In genomic region chr15:70091649-70092461, GRCh38 we compare ENCODE assay signal across 8 cellular contexts. TPM values are rescaled to one million over a fixed set of nuclear protein-coding genes. Genes with fewer than 3 reads are reported as not detected.
A peak's percentile ranks its signal among the peaks of the same experiment; 100 is the strongest.
DNase-seq lines count a peak whose midpoint lies in the region; TF ChIP-seq lines count a peak whose summit lies in the region.

No MANE protein-coding gene starts in this region.

- H3K4me3 ChIP-seq in Peyer's patch = peak overlapping the region in 2 of 4 donors; percentile 39 to 95
- H3K4me3 ChIP-seq in fibroblast of lung (replicated peaks in 1 of 4; ENCODE audit: control extremely low read depth in 1 of 4, insufficient read depth in 1 of 4, low read depth in 3 of 4, low read length in 4 of 4) = peak overlapping the region in 2 of 4 experiments; percentile 14 to 18
- no peak overlapping the region for H3K4me3 ChIP-seq in coronary artery

- H3K4me2 ChIP-seq in fibroblast of lung (ENCODE audit: extremely low read depth, insufficient read depth, low read length) = no peak overlapping the region

- H3K27ac ChIP-seq in Peyer's patch (peak overlapping the region in 3 of 4 donors; percentile 55 to 92 (median 85)), fibroblast of lung (ENCODE audit: insufficient read depth, low read length) (no peak overlapping the region), coronary artery (no peak overlapping the region)

- no peaks in the 10 kb centered on the region for H4K20me1 ChIP-seq in fibroblast of lung (ENCODE audit: control insufficient read depth, extremely low read depth, insufficient read depth, low read length)

- H3K27me3 ChIP-seq in Peyer's patch (no peaks in the 10 kb centered on the region), fibroblast of lung (ENCODE audit: control insufficient read depth, insufficient read depth, low read length) (no peaks in the 10 kb centered on the region)

- no peak overlapping the region for H3K9ac ChIP-seq in fibroblast of lung (ENCODE audit: insufficient read depth, low read length)

- TF ChIP-seq POLR2A in Peyer's patch (IDR thresholded peaks at IDR 0.05) = peak; percentile 71 to 73

- peaks cover 0 to 16% (median 0%) of the 10 kb centered on the region in 3 donors for H3K36me3 ChIP-seq in Peyer's patch
- H3K36me3 ChIP-seq in fibroblast of lung (ENCODE audit: control insufficient read depth, insufficient read depth, low read length) = peaks cover 2% of the 10 kb centered on the region

- peaks cover 34% of the 10 kb centered on the region for H3K79me2 ChIP-seq in fibroblast of lung (ENCODE audit: control insufficient read depth, insufficient read depth, low read length)

- peak; percentile 17 to 66 for DNase-seq in NCI-H2081 (lab: John Stamatoyannopoulos, UW)
- DNase-seq in NCI-H2081 treated with DMSO at 0.1 percent for 48 hours (lab: John Stamatoyannopoulos, UW) = no peak
- peak in 2 of 3 donors; percentile 64 to 72 for DNase-seq in Peyer's patch
- DNase-seq in fibroblast of lung (ENCODE audit: low read depth in 2 of 2) = peak; percentile 28 to 73
- DNase-seq in stimulated activated CD8-positive, alpha-beta memory T cell treated with anti-CD3 and anti-CD28 coated beads, Interleukin-4, amount 100 ng/mL, for 48 hours = peak; percentile 46
- no peak for DNase-seq in coronary artery (ENCODE audit: low spot score)
- DNase-seq in cerebellar nuclear complex (lab: John Stamatoyannopoulos, UW) = no peak
- DNase-seq in activated effector memory CD4-positive, alpha-beta T cell treated with anti-CD3 and anti-CD28 coated beads, Interleukin-2, amount 50 U/mL, for 16 hours = no peak

- no peak overlapping the region for H2AFZ ChIP-seq in fibroblast of lung (ENCODE audit: low read length)

- H3K9me3 ChIP-seq in Peyer's patch (no peaks in the 10 kb centered on the region), fibroblast of lung (ENCODE audit: control insufficient read depth, insufficient read depth, low read depth, low read length) (no peaks in the 10 kb centered on the region)

- TF ChIP-seq CTCF in Peyer's patch (IDR thresholded peaks at IDR 0.05) = peak in 2 of 6 experiments; percentile 0 to 2
- TF ChIP-seq CTCF in fibroblast of lung (conservative IDR thresholded peaks at IDR 0.05 in 1 of 2, IDR thresholded peaks at IDR 0.05 in 1 of 2; ENCODE audit: low read depth in 1 of 2, low read length in 2 of 2) = no peak
- TF ChIP-seq CTCF in coronary artery (IDR thresholded peaks at IDR 0.05) = no peak

- peaks cover 0 to 76% (median 30%) of the 10 kb centered on the region in 4 donors for H3K4me1 ChIP-seq in Peyer's patch
- peaks cover 19% of the 10 kb centered on the region for H3K4me1 ChIP-seq in fibroblast of lung (ENCODE audit: control insufficient read depth, extremely low read depth, insufficient read depth, low read length)

RNA-seq across cellular contexts. Expression of gene TLE3, which starts 5.9 kb away (rescaled TPM):
- total RNA-seq in Peyer's patch (100 to 1,000 TPM; 130 to 176 (median 140) TPM), fibroblast of lung (16.5 and 19.3 TPM in 2 replicates)
- polyA plus RNA-seq in fibroblast of lung = 14.6 and 19.9 TPM in 2 replicates
- polyA plus RNA-seq in fibroblast of lung (2012) = 18.7 and 19.1 TPM in 2 replicates
- 16.4 and 22.0 TPM in 2 replicates for polyA minus RNA-seq in fibroblast of lung (ENCODE audit: low replicate concordance)

Comparison
In these comparisons a context has a peak if more than half of its experiments do, and no peak if none do; other contexts are left out.
1. DNase-seq: peak in NCI-H2081 (2 of 2), Peyer's patch (2 of 3), fibroblast of lung (2 of 2) and stimulated activated CD8-positive, alpha-beta memory T cell treated with anti-CD3 and anti-CD28 coated beads, Interleukin-4, amount 100 ng/mL, for 48 hours (single experiment); none in NCI-H2081 treated with DMSO at 0.1 percent for 48 hours (single experiment), coronary artery (single experiment), cerebellar nuclear complex (0 of 2) and activated effector memory CD4-positive, alpha-beta T cell treated with anti-CD3 and anti-CD28 coated beads, Interleukin-2, amount 50 U/mL, for 16 hours (single experiment).
2. H3K27ac ChIP-seq: peak in Peyer's patch (3 of 4); none in fibroblast of lung (single experiment) and coronary artery (0 of 2).